Comparison of ENCODE assay signal across 9 cellular contexts in genomic region chr1:154324241-154324640, GRCh38. TPM values are rescaled to one million over a fixed set of nuclear protein-coding genes. Genes with fewer than 3 reads are reported as not detected.
DNase-seq lines count a peak whose midpoint lies in the region; ATAC-seq and TF ChIP-seq lines count a peak whose summit lies in the region.
"Had no signal": no experiment of that assay in that cellular context is flagged by ENCODE, and none has a peak within 500 bp of the region (broad histone marks: within the 10 kb centered on the region; RNA-seq: fewer than 3 reads in every experiment).

No MANE protein-coding gene starts in this region.

- H3K27me3 ChIP-seq in right atrium auricular region (no peaks in the 10 kb centered on the region), mucosa of stomach (ENCODE audit: control insufficient read depth, insufficient read depth, low read length) (peaks cover 39% of the 10 kb centered on the region), uterus (no peaks in the 10 kb centered on the region)

- no peak for DNase-seq in right atrium auricular region (ENCODE audit: low spot score)
- DNase-seq in Right ventricle myocardium superior = no peak
- DNase-seq in uterus = no peak
- DNase-seq in amniotic stem cell (lab: John Stamatoyannopoulos, UW) = no peak
- DNase-seq in NCI-H69 (lab: John Stamatoyannopoulos, UW) = no peak

- no peaks in the 10 kb centered on the region for H3K36me3 ChIP-seq in right atrium auricular region
- no peaks in the 10 kb centered on the region for H3K36me3 ChIP-seq in mucosa of stomach (ENCODE audit: control insufficient read depth, insufficient read depth, low read length)
- H3K36me3 ChIP-seq in uterus = no peaks in the 10 kb centered on the region

- H3K4me3 ChIP-seq in right atrium auricular region (peak overlapping the region in 1 of 2 donors; percentile 84), mucosa of stomach (ENCODE audit: low read length) (no peak overlapping the region), uterus (peak overlapping the region in 1 of 2 donors; percentile 79)
- H3K4me3 ChIP-seq: PC-9 had no signal

- peak overlapping the region; percentile 12 for H3K9ac ChIP-seq in mucosa of stomach (ENCODE audit: low read length)

- ATAC-seq in Right ventricle myocardium superior (ENCODE audit: poor library complexity) (no peak), GM21576 (IDR thresholded peaks at IDR 0.05; ENCODE audit: unreplicated experiment) (no peak)

- H3K9me3 ChIP-seq in right atrium auricular region = no peaks in the 10 kb centered on the region
- no peaks in the 10 kb centered on the region for H3K9me3 ChIP-seq in mucosa of stomach (ENCODE audit: control insufficient read depth, low read length)
- H3K9me3 ChIP-seq in uterus = no peaks in the 10 kb centered on the region

- intact Hi-C loops in Right ventricle myocardium superior (cut with DNase I) = loop anchor here (10.0 kb wide), 1 partner anchor 49 kb away; the partner anchor contains the start of gene HAX1
- intact Hi-C loops in uterus (cut with DNase I; ENCODE audit: low total_unique reads) = no loop called here

- H3K4me1 ChIP-seq in right atrium auricular region = peaks cover 0 to 38% of the 10 kb centered on the region in 2 donors
- H3K4me1 ChIP-seq in mucosa of stomach (ENCODE audit: control insufficient read depth, insufficient read depth, low read length) = peaks cover 54% of the 10 kb centered on the region
- peaks cover 12 to 21% of the 10 kb centered on the region in 2 donors for H3K4me1 ChIP-seq in uterus

- no peak for TF ChIP-seq CTCF in right atrium auricular region (IDR thresholded peaks at IDR 0.05)
- no peak for TF ChIP-seq CTCF in uterus (IDR thresholded peaks at IDR 0.05)

- H3K27ac ChIP-seq in right atrium auricular region (peak overlapping the region; percentile 92 to 95), angular gyrus (ENCODE audit: low read depth, low read length) (peak overlapping the region; percentile 89), uterus (peak overlapping the region; percentile 92 to 96)
- H3K27ac ChIP-seq: PC-9 had no signal

- TF ChIP-seq POLR2A in uterus (IDR thresholded peaks at IDR 0.05) = no peak

RNA-seq across cellular contexts. Expression of gene ATP8B2, which starts 1.1 kb away (rescaled TPM):
- total RNA-seq in right atrium auricular region (10 to 100 TPM; 22.8 to 82.5 TPM), Right ventricle myocardium superior (11.0 TPM), uterus (100 to 1,000 TPM in 2 of 4 donors, 10 to 100 TPM in 2; 75.9 to 150 (median 102) TPM)

RNA-seq across cellular contexts. Expression of gene AQP10, which starts 3.3 kb away (rescaled TPM):
- not detected for total RNA-seq in right atrium auricular region
- 0.08 TPM for total RNA-seq in Right ventricle myocardium superior
- not detected for total RNA-seq in uterus
- total RNA-seq: PC-9 had no signal

RNA-seq across cellular contexts. Expression of gene HAX1, which starts 51.8 kb away (rescaled TPM):
- total RNA-seq in right atrium auricular region (100 to 1,000 TPM; 129 to 168 TPM), Right ventricle myocardium superior (166 TPM), uterus (10 to 100 TPM; 50.5 to 78.8 (median 69.4) TPM)
